ENCODE assay signal across 10 cellular contexts in the genomic region with DNA sequence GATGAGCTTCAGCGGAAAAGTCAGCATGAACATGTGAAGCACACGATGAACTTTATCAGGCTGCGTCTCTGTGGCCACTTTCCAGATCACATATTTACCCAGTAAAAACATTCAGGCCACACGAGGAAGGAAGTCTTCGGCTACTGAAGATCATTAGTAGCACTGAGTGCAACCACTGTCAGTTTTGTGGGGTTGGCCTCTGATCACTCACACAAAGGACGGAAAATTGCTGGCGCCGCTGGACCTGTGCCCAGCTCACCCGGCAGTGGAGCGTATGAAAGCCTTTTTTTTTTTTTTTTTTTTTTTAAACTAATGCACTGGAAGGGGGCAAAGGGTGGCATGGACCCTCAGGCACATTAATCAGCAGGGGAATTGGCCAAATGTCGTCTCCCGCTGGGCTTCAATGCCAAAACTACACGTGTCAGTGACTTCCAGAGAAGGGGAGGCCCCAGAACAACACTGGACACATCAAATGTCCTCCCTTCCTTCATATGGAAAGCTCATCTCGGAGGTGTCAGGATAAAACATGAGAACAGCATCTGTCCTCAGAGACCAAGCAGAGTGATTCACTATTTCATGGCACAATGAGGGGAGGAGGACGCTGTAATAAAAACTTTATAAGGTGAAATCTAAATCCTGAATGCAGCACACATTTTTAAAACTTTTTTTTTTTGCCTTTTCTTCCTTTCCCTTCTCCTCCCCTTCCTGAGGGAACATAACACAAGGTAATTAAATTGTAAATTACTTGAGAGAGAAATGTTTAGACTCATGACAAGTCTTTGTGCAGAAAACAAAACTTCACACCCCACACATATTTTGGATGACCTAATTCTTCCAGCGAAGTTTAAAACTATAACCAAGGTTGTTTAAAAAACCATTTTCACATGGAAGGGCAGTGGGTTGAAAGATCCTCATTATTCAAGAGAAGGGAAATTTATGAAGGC.
DNase-seq lines count a peak whose midpoint lies in the region; ATAC-seq and TF ChIP-seq lines count a peak whose summit lies in the region.
"Had no signal": no experiment of that assay in that cellular context is flagged by ENCODE, and none has a peak within 500 bp of the region (broad histone marks: within the 10 kb centered on the region; RNA-seq: fewer than 3 reads in every experiment).

No MANE protein-coding gene starts in this region.

- no peak for ATAC-seq in HG03139 (IDR thresholded peaks at IDR 0.05; ENCODE audit: unreplicated experiment)
- ATAC-seq in HG02571 (IDR thresholded peaks at IDR 0.05; ENCODE audit: unreplicated experiment), result no peak
- ATAC-seq: natural killer cell had no signal

- H4K20me1 ChIP-seq in OCI-LY1 (ENCODE audit: insufficient read depth, low read length) (no peaks in the 10 kb centered on the region), GM23248 (ENCODE audit: insufficient read depth) (no peaks in the 10 kb centered on the region)

- peak overlapping the region; percentile 21; the same call in 1 of the 2 replicates for H3K9ac ChIP-seq in OCI-LY1 (ENCODE audit: low read length)
- H3K9ac ChIP-seq in GM23248, result no peak overlapping the region

- H3K4me2 ChIP-seq in OCI-LY1 (ENCODE audit: low read length), result peak overlapping the region; percentile 18; the same call in 1 of the 2 replicates
- H3K4me2 ChIP-seq in GM23248 (ENCODE audit: unreplicated experiment), result no peak overlapping the region

- H2AFZ ChIP-seq in OCI-LY1 (ENCODE audit: low read length) (0 out of 2 replicates have a peak overlapping the region, but pooled peaks have one; percentile 61), GM23248 (no peak overlapping the region)

- in situ Hi-C loops in GM23248 (cut with MboI), result no loop called here

- TF ChIP-seq CTCF in OCI-LY1 (IDR thresholded peaks at IDR 0.05; ENCODE audit: low read length), result no peak

- no peaks in the 10 kb centered on the region for H3K9me2 ChIP-seq in OCI-LY1 (ENCODE audit: low read depth, low read length)
- no peaks in the 10 kb centered on the region for H3K9me2 ChIP-seq in GM23248 (ENCODE audit: insufficient read depth)

- H3K27ac ChIP-seq in OCI-LY1 (ENCODE audit: low read depth, low read length, poor library complexity, severe bottlenecking), result peak overlapping the region; percentile 68
- no peak overlapping the region for H3K27ac ChIP-seq in GM23248

- H3F3A ChIP-seq in OCI-LY1 (ENCODE audit: insufficient read depth, low read length) (no peaks in the 10 kb centered on the region), GM23248 (ENCODE audit: insufficient read depth) (no peaks in the 10 kb centered on the region)

- H3K36me3 ChIP-seq in OCI-LY1 (ENCODE audit: insufficient read depth, low read length) (no peaks in the 10 kb centered on the region), GM23248 (ENCODE audit: low read depth) (no peaks in the 10 kb centered on the region)

- H3K79me2 ChIP-seq in OCI-LY1 (ENCODE audit: insufficient read depth, low read length), result no peaks in the 10 kb centered on the region
- H3K79me2 ChIP-seq in GM23248 (ENCODE audit: insufficient read depth), result no peaks in the 10 kb centered on the region

- peaks cover 16% of the 10 kb centered on the region for H3K4me1 ChIP-seq in OCI-LY1 (ENCODE audit: insufficient read depth, low read length, severe bottlenecking)
- peaks cover under 1% of the 10 kb centered on the region; the same call in 1 of the 2 replicates for H3K4me1 ChIP-seq in GM23248 (ENCODE audit: insufficient read depth)

- WGBS in GM23248 (ENCODE audit: low coverage in 1 of 2, low lambda C conversion rate in 2 of 2, missing lambda C conversion rate in 2 of 2), 2 experiments, result 54 to 59% methylated on average over 16 of the region's 16 CpGs

- H3K9me3 ChIP-seq in OCI-LY1 (ENCODE audit: low read length) (peaks cover 13% of the 10 kb centered on the region), GM23248 (ENCODE audit: low read depth) (peaks cover 4% of the 10 kb centered on the region)

- DNase-seq in DMS79 treated with DMSO at 0.1 percent for 48 hours (lab: John Stamatoyannopoulos, UW), result peak; percentile 17
- DNase-seq in fibroblast of peridontal ligament (ENCODE audit: extremely low read depth), result peak; percentile 41
- DNase-seq in pulmonary artery endothelial cell (ENCODE audit: low read depth, low spot score), result peak; percentile 68
- DNase-seq in SKM-1 (lab: John Stamatoyannopoulos, UW; ENCODE audit: unreplicated experiment), result no peak
- DNase-seq in GM23248, result no peak
- DNase-seq: effector CD8-positive, alpha-beta T cell; natural killer cell had no signal

- no peak overlapping the region for H3K4me3 ChIP-seq in OCI-LY1 (ENCODE audit: low read depth, low read length, poor library complexity, severe bottlenecking)
- no peak overlapping the region for H3K4me3 ChIP-seq in GM23248

- H3K27me3 ChIP-seq in OCI-LY1 (ENCODE audit: insufficient read depth, low read length), result no peaks in the 10 kb centered on the region
- no peaks in the 10 kb centered on the region for H3K27me3 ChIP-seq in GM23248 (replicated peaks; ENCODE audit: insufficient read depth)

Comparison
In these comparisons a context has a peak if more than half of its experiments do, and no peak if none do; other contexts are left out.
1. DNase-seq: peak in DMS79 treated with DMSO at 0.1 percent for 48 hours (single experiment), fibroblast of peridontal ligament (single experiment) and pulmonary artery endothelial cell (single experiment); none in SKM-1 (single experiment) and GM23248 (single experiment).